In the genomic region with DNA sequence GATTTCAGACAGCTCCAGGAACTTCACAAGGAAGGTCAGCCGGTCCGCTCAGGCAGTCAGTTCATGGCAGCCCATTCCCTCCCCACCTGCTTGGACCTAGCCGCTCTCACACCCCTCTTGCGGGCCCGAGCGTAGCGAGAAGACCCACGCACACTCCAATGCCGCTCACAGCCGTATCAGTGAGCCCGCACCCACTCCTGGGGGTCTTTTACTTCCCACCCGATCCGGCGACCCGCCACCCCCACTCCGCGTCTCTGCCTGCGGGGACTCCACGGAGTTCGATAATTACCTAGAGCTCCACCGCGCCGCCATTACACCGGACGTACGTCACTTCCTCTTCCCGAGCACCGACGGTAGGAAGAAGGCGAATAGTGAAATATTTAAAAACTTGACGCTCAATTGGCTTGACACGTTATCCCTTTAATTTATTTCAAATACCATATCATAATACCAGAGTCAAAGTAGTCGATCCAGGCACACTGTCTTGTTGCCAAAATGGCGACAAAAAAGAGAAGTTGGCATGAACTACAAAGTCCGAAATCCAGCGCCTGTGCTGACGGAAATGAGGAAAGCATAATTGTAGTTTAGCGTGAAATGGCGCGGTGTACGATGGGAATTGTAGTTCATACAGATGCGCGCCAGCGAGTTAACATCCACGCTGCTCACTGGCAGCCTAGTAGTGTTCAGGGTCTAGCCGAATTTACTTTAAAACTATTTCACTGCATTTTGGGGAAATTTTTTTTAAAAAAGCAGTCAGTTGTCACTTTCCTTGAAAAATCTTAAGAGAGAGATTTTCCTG, we compare ENCODE assay signal across 1 cellular context.
TF ChIP-seq lines count a peak whose summit lies in the region.

A gene (minus strand): TSS at position 517 of the 799 bp plus-strand sequence. CDS start 13,956 bp downstream, outside the sequence.

TF ChIP-seq in K562, 482 proteins besides CTCF, POLR2A, EP300 and RAD21 (continued from another document):
- TF ChIP-seq, protein P1, sequence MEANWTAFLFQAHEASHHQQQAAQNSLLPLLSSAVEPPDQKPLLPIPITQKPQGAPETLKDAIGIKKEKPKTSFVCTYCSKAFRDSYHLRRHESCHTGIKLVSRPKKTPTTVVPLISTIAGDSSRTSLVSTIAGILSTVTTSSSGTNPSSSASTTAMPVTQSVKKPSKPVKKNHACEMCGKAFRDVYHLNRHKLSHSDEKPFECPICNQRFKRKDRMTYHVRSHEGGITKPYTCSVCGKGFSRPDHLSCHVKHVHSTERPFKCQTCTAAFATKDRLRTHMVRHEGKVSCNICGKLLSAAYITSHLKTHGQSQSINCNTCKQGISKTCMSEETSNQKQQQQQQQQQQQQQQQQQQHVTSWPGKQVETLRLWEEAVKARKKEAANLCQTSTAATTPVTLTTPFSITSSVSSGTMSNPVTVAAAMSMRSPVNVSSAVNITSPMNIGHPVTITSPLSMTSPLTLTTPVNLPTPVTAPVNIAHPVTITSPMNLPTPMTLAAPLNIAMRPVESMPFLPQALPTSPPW (CRISPR knock-in tag; IDR thresholded peaks at IDR 0.05) = peak; percentile 49
- TF ChIP-seq YBX1 (IDR thresholded peaks at IDR 0.05) = no peak
- 0 out of 2 replicates have a peak, but pooled peaks have one; percentile 28 for TF ChIP-seq TEAD4 (IDR thresholded peaks at IDR 0.05; ENCODE audit: low read length)
- no peak for TF ChIP-seq TEAD4 (CRISPR knock-in tag; IDR thresholded peaks at IDR 0.05; ENCODE audit: borderline replicate concordance)
- TF ChIP-seq FOXP1 (CRISPR knock-in tag; IDR thresholded peaks at IDR 0.05) = no peak
- peak; percentile 60 for TF ChIP-seq BRD9 (IDR thresholded peaks at IDR 0.05; ENCODE audit: low read depth, partially characterized antibody)
- TF ChIP-seq NCOA4 (IDR thresholded peaks at IDR 0.05; ENCODE audit: partially characterized antibody) = no peak
- peak; percentile 38; the same call in 1 of the 2 replicates for TF ChIP-seq EGR1 (conservative IDR thresholded peaks at IDR 0.05)
